Comparison of ENCODE assay signal across 16 cellular contexts in the genomic region with DNA sequence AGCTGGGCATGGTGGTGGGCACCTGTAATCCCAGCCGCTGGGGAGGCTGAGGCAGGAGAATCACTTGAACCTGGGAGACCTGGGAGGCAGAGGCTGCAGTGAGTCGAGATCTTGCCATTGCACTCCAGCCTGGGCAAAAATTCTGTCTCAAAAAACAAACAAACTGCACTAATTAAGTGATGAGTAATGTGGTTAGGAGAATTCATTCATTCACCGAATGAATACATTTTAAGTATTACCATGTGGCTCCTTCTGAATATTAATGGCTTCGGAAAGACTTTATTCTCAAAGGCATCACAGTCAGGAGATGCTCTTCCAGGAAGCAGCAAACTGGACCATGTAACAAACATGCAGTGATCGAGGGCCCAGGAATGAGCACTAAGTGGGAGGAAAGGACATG. TPM values are rescaled to one million over a fixed set of nuclear protein-coding genes. Genes with fewer than 3 reads are reported as not detected.
A peak's percentile ranks its signal among the peaks of the same experiment; 100 is the strongest.
DNase-seq lines count a peak whose midpoint lies in the region; ATAC-seq and TF ChIP-seq lines count a peak whose summit lies in the region.
"Had no signal": no experiment of that assay in that cellular context is flagged by ENCODE, and none has a peak within 500 bp of the region (broad histone marks: within the 10 kb centered on the region; RNA-seq: fewer than 3 reads in every experiment).

No MANE protein-coding gene starts in this region.

- H3K27me3 Mint-ChIP-seq in naive thymus-derived CD4-positive, alpha-beta T cell, result peaks cover 0 to 58% (median 0%) of the 10 kb centered on the region in 5 donors
- peaks cover 2 to 6% (median 4%) of the 10 kb centered on the region in 3 donors for H3K27me3 Mint-ChIP-seq in CD14-positive monocyte (ENCODE audit: low read depth in 3 of 3)

- H3K27ac Mint-ChIP-seq in naive thymus-derived CD4-positive, alpha-beta T cell, result no peak overlapping the region
- no peak overlapping the region for H3K27ac Mint-ChIP-seq in CD14-positive monocyte
- H3K27ac Mint-ChIP-seq: CD8-positive, alpha-beta T cell had no signal

- TF ChIP-seq CTCF in KMS-11 (conservative IDR thresholded peaks at IDR 0.05; ENCODE audit: low read depth, low read length), result no peak
- no peak for TF ChIP-seq CTCF in fibroblast of mammary gland (conservative IDR thresholded peaks at IDR 0.05; ENCODE audit: control insufficient read depth, insufficient read depth, low read depth, low read length)
- TF ChIP-seq CTCF in hepatocyte (IDR thresholded peaks at IDR 0.05; ENCODE audit: poor library complexity), result no peak
- TF ChIP-seq CTCF in CD14-positive monocyte (IDR thresholded peaks at IDR 0.05), result no peak

- H3K4me1 ChIP-seq in KMS-11 (ENCODE audit: low read depth, poor library complexity, severe bottlenecking), result peaks cover 31% of the 10 kb centered on the region
- no peaks in the 10 kb centered on the region for H3K4me1 ChIP-seq in hepatocyte (ENCODE audit: insufficient read depth)
- peaks cover 7 to 14% of the 10 kb centered on the region in 2 donors for H3K4me1 ChIP-seq in naive thymus-derived CD4-positive, alpha-beta T cell (ENCODE audit: control insufficient read depth in 2 of 2, insufficient read depth in 2 of 2, low read length in 2 of 2)
- H3K4me1 ChIP-seq: BE2C, Caco-2 had no signal

- no peak overlapping the region for H3K9ac ChIP-seq in KMS-11

- no peak overlapping the region for H3K4me3 Mint-ChIP-seq in naive thymus-derived CD4-positive, alpha-beta T cell
- H3K4me3 Mint-ChIP-seq in CD14-positive monocyte, result no peak overlapping the region
- H3K4me3 Mint-ChIP-seq: CD8-positive, alpha-beta T cell had no signal

- no peak for ATAC-seq in naive thymus-derived CD4-positive, alpha-beta T cell
- ATAC-seq in HG03095 (IDR thresholded peaks at IDR 0.05; ENCODE audit: unreplicated experiment), result no peak
- ATAC-seq: CD8-positive, alpha-beta T cell; HepG2 had no signal

- 89% methylated on average over 5 of the region's 5 CpGs for WGBS in hepatocyte (ENCODE audit: low lambda C conversion rate, missing lambda C conversion rate)

- peaks cover 6 to 22% (median 17%) of the 10 kb centered on the region in 7 donors for H3K4me1 Mint-ChIP-seq in naive thymus-derived CD4-positive, alpha-beta T cell
- H3K4me1 Mint-ChIP-seq in CD14-positive monocyte, result no peaks in the 10 kb centered on the region

- H3K27me3 ChIP-seq in KMS-11 (ENCODE audit: insufficient read depth, low read depth), result no peaks in the 10 kb centered on the region
- no peaks in the 10 kb centered on the region for H3K27me3 ChIP-seq in hepatocyte
- no peaks in the 10 kb centered on the region for H3K27me3 ChIP-seq in naive thymus-derived CD4-positive, alpha-beta T cell (ENCODE audit: control insufficient read depth in 2 of 2, insufficient read depth in 2 of 2, low read length in 2 of 2)
- H3K27me3 ChIP-seq: BE2C had no signal

- no peaks in the 10 kb centered on the region for H3K36me3 Mint-ChIP-seq in naive thymus-derived CD4-positive, alpha-beta T cell
- no peaks in the 10 kb centered on the region for H3K36me3 Mint-ChIP-seq in CD14-positive monocyte
- H3K36me3 Mint-ChIP-seq: CD8-positive, alpha-beta T cell had no signal

- H3K36me3 ChIP-seq in KMS-11 (ENCODE audit: insufficient read depth), result no peaks in the 10 kb centered on the region
- no peaks in the 10 kb centered on the region for H3K36me3 ChIP-seq in hepatocyte (replicated peaks; ENCODE audit: insufficient read depth, low read depth)
- H3K36me3 ChIP-seq in naive thymus-derived CD4-positive, alpha-beta T cell (ENCODE audit: control insufficient read depth in 2 of 3, insufficient read depth in 3 of 3, low read length in 3 of 3), result no peaks in the 10 kb centered on the region
- H3K36me3 ChIP-seq: BE2C had no signal

- no peaks in the 10 kb centered on the region for H3K79me2 ChIP-seq in KMS-11 (ENCODE audit: insufficient read depth, low read depth)
- H3K79me2 ChIP-seq in hepatocyte, result no peaks in the 10 kb centered on the region

- intact Hi-C loops in naive thymus-derived CD4-positive, alpha-beta T cell (cut with micrococcal nuclease), result no loop called here
- intact Hi-C loops in CD14-positive monocyte (cut with micrococcal nuclease), result no loop called here

- H3K4me3 ChIP-seq in KMS-11 (IDR thresholded peaks at IDR 0.05; ENCODE audit: insufficient read depth, low read depth, low read length), result no peak overlapping the region
- H3K4me3 ChIP-seq in fibroblast of mammary gland (ENCODE audit: control insufficient read depth, low read depth, low read length), result no peak overlapping the region
- no peak overlapping the region for H3K4me3 ChIP-seq in hepatocyte
- H3K4me3 ChIP-seq in naive thymus-derived CD4-positive, alpha-beta T cell (ENCODE audit: low read length), result no peak overlapping the region

- POLR2A ChIA-PET in naive thymus-derived CD4-positive, alpha-beta T cell (lab: Charles Lee), result no interaction called here

- H3K4me2 ChIP-seq in KMS-11, result peak overlapping the region; percentile 72
- H3K4me2 ChIP-seq in hepatocyte, result no peak overlapping the region

- H3K9me3 Mint-ChIP-seq in naive thymus-derived CD4-positive, alpha-beta T cell, result no peaks in the 10 kb centered on the region
- H3K9me3 Mint-ChIP-seq in CD14-positive monocyte, result no peaks in the 10 kb centered on the region
- H3K9me3 Mint-ChIP-seq: CD8-positive, alpha-beta T cell had no signal

- H3K27ac ChIP-seq in KMS-11 (no peak overlapping the region), hepatocyte (no peak overlapping the region)
- no peak overlapping the region for H3K27ac ChIP-seq in naive thymus-derived CD4-positive, alpha-beta T cell (ENCODE audit: low read depth, low read length)
- H3K27ac ChIP-seq: C4-2B had no signal

- DNase-seq in EH (ENCODE audit: low read depth) (peak; percentile 52), fibroblast of mammary gland (ENCODE audit: low read depth) (peak; percentile 66), hepatocyte (ENCODE audit: low spot score) (no peak), CD14-positive monocyte (ENCODE audit: low spot score) (no peak)
- no peak for DNase-seq in naive thymus-derived CD4-positive, alpha-beta T cell
- DNase-seq: BE2C; Caco-2; CD8-positive, alpha-beta T cell; DND-41; HCEC 1CT had no signal

- CTCF ChIA-PET in naive thymus-derived CD4-positive, alpha-beta T cell (lab: Charles Lee), result no interaction called here

- no peaks in the 10 kb centered on the region for H4K20me1 ChIP-seq in KMS-11 (ENCODE audit: insufficient read depth)
- no peaks in the 10 kb centered on the region for H4K20me1 ChIP-seq in hepatocyte (ENCODE audit: insufficient read depth, poor library complexity, severe bottlenecking)

- H2AFZ ChIP-seq in KMS-11 (ENCODE audit: low read depth), result peak overlapping the region; percentile 17; the same call in 1 of the 2 replicates
- no peak overlapping the region for H2AFZ ChIP-seq in hepatocyte

- no peaks in the 10 kb centered on the region for H3K9me2 ChIP-seq in hepatocyte (replicated peaks; ENCODE audit: insufficient read depth)

- no peaks in the 10 kb centered on the region for H3K9me3 ChIP-seq in hepatocyte (ENCODE audit: low read depth)
- H3K9me3 ChIP-seq in naive thymus-derived CD4-positive, alpha-beta T cell (ENCODE audit: control insufficient read depth in 2 of 3, low read length in 3 of 3), result no peaks in the 10 kb centered on the region
- H3K9me3 ChIP-seq: BE2C, Caco-2 had no signal

RNA-seq across cellular contexts. Expression of gene SPTSSB, which starts 23.6 kb away (rescaled TPM):
- total RNA-seq in hepatocyte, result 5.0 and 5.3 TPM in 2 replicates
- 6.9 and 17.2 TPM in 2 replicates for polyA plus RNA-seq in hepatocyte
- 1 to 10 TPM in 1 of 5 experiments, under 1 TPM in 1, not detected in 3; 0.34 to 1.6 TPM for total RNA-seq in naive thymus-derived CD4-positive, alpha-beta T cell
- not detected for polyA plus RNA-seq in naive thymus-derived CD4-positive, alpha-beta T cell
- polyA plus RNA-seq in CD14-positive monocyte, result not detected
- total RNA-seq: CD8-positive, alpha-beta T cell; H4 had no signal
- polyA plus RNA-seq: AG04450 had no signal

Comparison
In these comparisons a context has a peak if more than half of its experiments do, and no peak if none do; other contexts are left out.
1. DNase-seq: peak in EH (single experiment) and fibroblast of mammary gland (single experiment); none in hepatocyte (single experiment), naive thymus-derived CD4-positive, alpha-beta T cell (0 of 9) and CD14-positive monocyte (single experiment).